ENCODE assay signal across 1 cellular context in the genomic region with DNA sequence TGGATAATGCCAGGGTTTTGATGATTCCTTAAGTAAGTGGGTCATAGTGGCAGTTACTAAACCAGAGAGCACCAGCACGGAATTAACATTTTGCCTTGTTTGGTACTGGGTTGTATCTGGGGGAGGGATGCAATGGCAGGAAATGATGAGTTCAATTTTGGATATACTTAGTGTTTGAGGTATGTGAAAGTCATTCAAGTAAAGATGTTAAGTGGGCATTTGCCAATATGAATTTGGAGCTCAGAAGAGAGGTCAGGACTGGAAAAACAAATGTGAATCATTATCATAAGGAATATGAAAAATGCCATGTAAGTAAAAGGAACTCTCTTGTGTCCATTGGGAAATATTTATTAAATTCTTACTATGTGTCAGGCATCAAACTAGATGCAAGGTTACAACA.
A peak's percentile ranks its signal among the peaks of the same experiment; 100 is the strongest.
TF ChIP-seq lines count a peak whose summit lies in the region.

No MANE protein-coding gene starts in this region.

TF ChIP-seq in IMR-90, 13 proteins besides CTCF, POLR2A, EP300 and RAD21:
- TF ChIP-seq CEBPB (IDR thresholded peaks at IDR 0.05; ENCODE audit: low read depth, low read length) (peak; percentile 43; the same call in 1 of the 2 replicates), MXI1 (IDR thresholded peaks at IDR 0.05; ENCODE audit: borderline replicate concordance, low read depth, low read length) (no peak), MAFK (IDR thresholded peaks at IDR 0.05; ENCODE audit: low read depth, low read length) (peak; percentile 20; the same call in 1 of the 2 replicates)
